In genomic region chr5:95390812-95391492, GRCh38 we compare ENCODE assay signal across 19 cellular contexts. TPM values are rescaled to one million over a fixed set of nuclear protein-coding genes. Genes with fewer than 3 reads are reported as not detected.
DNase-seq lines count a peak whose midpoint lies in the region; ATAC-seq and TF ChIP-seq lines count a peak whose summit lies in the region.
"Had no signal": no experiment of that assay in that cellular context is flagged by ENCODE, and none has a peak within 500 bp of the region (broad histone marks: within the 10 kb centered on the region; RNA-seq: fewer than 3 reads in every experiment).

FAM81B (plus strand) TSS chr5:95391366; CDS start chr5:95391390, 24 bp downstream.

- H3K36me3 ChIP-seq in GM23338 (ENCODE audit: insufficient read depth), result no peaks in the 10 kb centered on the region
- no peaks in the 10 kb centered on the region for H3K36me3 ChIP-seq in SJCRH30
- no peaks in the 10 kb centered on the region for H3K36me3 ChIP-seq in PC-3 (ENCODE audit: low read depth, low read length)
- no peaks in the 10 kb centered on the region for H3K36me3 ChIP-seq in psoas muscle (ENCODE audit: insufficient read depth in 1 of 2, low read depth in 1 of 2)
- H3K36me3 ChIP-seq: MG63, suprapubic skin had no signal

- intact Hi-C loops in PC-3 (cut with micrococcal nuclease), result no loop called here
- intact Hi-C loops in psoas muscle (cut with DNase I), result no loop called here

- peaks cover 5% of the 10 kb centered on the region for H3K27me3 Mint-ChIP-seq in GM23338 (ENCODE audit: insufficient read depth, low read depth, poor library complexity)

- H3K9me3 ChIP-seq in SJCRH30 (replicated peaks) (0 out of 2 replicates have a peak, but pooled peaks cover 3% of the 10 kb centered on the region), PC-3 (ENCODE audit: low read length) (no peaks in the 10 kb centered on the region), psoas muscle (no peaks in the 10 kb centered on the region)
- H3K9me3 ChIP-seq: suprapubic skin had no signal

- H3K9me2 ChIP-seq in GM23338 (ENCODE audit: insufficient read depth), result no peaks in the 10 kb centered on the region
- H3K9me2 ChIP-seq in PC-3 (replicated peaks; ENCODE audit: low read length), result no peaks in the 10 kb centered on the region

- H3K9ac ChIP-seq in PC-3 (ENCODE audit: low read length), result no peak within 1 kb of the TSS

- CTCF ChIA-PET in PC-3 (lab: Charles Lee), result no interaction called here

- H3K27me3 ChIP-seq in GM23338 (ENCODE audit: insufficient read depth) (no peaks in the 10 kb centered on the region), SJCRH30 (no peaks in the 10 kb centered on the region), foreskin keratinocyte (no peaks in the 10 kb centered on the region), PC-3 (ENCODE audit: low read length) (no peaks in the 10 kb centered on the region), psoas muscle (ENCODE audit: insufficient read depth in 3 of 3, low read length in 2 of 3) (peaks cover 0 to 4% (median 0%) of the 10 kb centered on the region in 3 donors)
- H3K27me3 ChIP-seq: suprapubic skin had no signal

- H2AFZ ChIP-seq in GM23338, result no peak within 1 kb of the TSS
- no peak within 1 kb of the TSS for H2AFZ ChIP-seq in PC-3 (ENCODE audit: low read length)

- H4K20me1 ChIP-seq in GM23338 (replicated peaks; ENCODE audit: insufficient read depth) (no peaks in the 10 kb centered on the region), PC-3 (ENCODE audit: low read length) (no peaks in the 10 kb centered on the region)

- peak within 1 kb of the TSS; percentile 99 for H3K27ac Mint-ChIP-seq in GM23338

- 28 to 50% (median 37%) methylated on average over 2 of the region's 2 CpGs for WGBS in psoas muscle, 3 donors

- H3K4me2 ChIP-seq in GM23338, result no peak within 1 kb of the TSS
- no peak within 1 kb of the TSS for H3K4me2 ChIP-seq in PC-3 (ENCODE audit: low read length)

- no TSS peak for BruUV-seq in PC-3 (replicated peaks; lab: Mats Ljungman, UMichigan)

- no peak within 1 kb of the TSS for H3K4me3 ChIP-seq in GM23338
- no peak within 1 kb of the TSS for H3K4me3 ChIP-seq in SJCRH30
- H3K4me3 ChIP-seq in skeletal muscle cell (ENCODE audit: low read depth, low read length), result no peak within 1 kb of the TSS
- no peak within 1 kb of the TSS for H3K4me3 ChIP-seq in PC-3 (ENCODE audit: low read length)
- H3K4me3 ChIP-seq in psoas muscle, result no peak within 1 kb of the TSS
- H3K4me3 ChIP-seq: coronary artery, MG63, suprapubic skin had no signal

- H3K4me1 ChIP-seq in GM23338 (ENCODE audit: insufficient read depth), result peaks cover 5% of the 10 kb centered on the region; the same call in 1 of the 2 replicates
- peaks cover 10% of the 10 kb centered on the region for H3K4me1 ChIP-seq in SJCRH30
- no peaks in the 10 kb centered on the region for H3K4me1 ChIP-seq in foreskin keratinocyte
- H3K4me1 ChIP-seq in PC-3 (ENCODE audit: insufficient read depth, low read length), result no peaks in the 10 kb centered on the region; the same call in 1 of the 2 replicates
- H3K4me1 ChIP-seq in psoas muscle, result no peaks in the 10 kb centered on the region

- H3K27ac ChIP-seq in GM23338 (ENCODE audit: low read depth), result no peak within 1 kb of the TSS
- H3K27ac ChIP-seq in SJCRH30, result peak within 1 kb of the TSS; percentile 54
- H3K27ac ChIP-seq in foreskin keratinocyte, result no peak within 1 kb of the TSS
- no peak within 1 kb of the TSS for H3K27ac ChIP-seq in PC-3 (ENCODE audit: low read length)
- no peak within 1 kb of the TSS for H3K27ac ChIP-seq in psoas muscle
- H3K27ac ChIP-seq: coronary artery, epithelial cell of prostate, suprapubic skin had no signal

- H3K9me3 Mint-ChIP-seq in GM23338, result peaks cover 21% of the 10 kb centered on the region; the same call in 2 of the 3 replicates

- POLR2A ChIA-PET in PC-3 (lab: Charles Lee; ENCODE audit: unreplicated experiment), result interaction anchor here (0.6 kb wide), 1 partner anchor 43 kb away, joined by 5 read pairs; no protein-coding TSS in a partner anchor

- no peak within 1 kb of the TSS for H3K4me3 Mint-ChIP-seq in GM23338

- H3K36me3 Mint-ChIP-seq in GM23338 (ENCODE audit: low read depth), result peaks cover 17% of the 10 kb centered on the region; the same call in 2 of the 3 replicates

- H3F3A ChIP-seq in GM23338 (replicated peaks; ENCODE audit: low read depth) (no peaks in the 10 kb centered on the region), PC-3 (ENCODE audit: low read length, unreplicated experiment) (no peaks in the 10 kb centered on the region)

- H3K4me1 Mint-ChIP-seq in GM23338, result peaks cover 21% of the 10 kb centered on the region; the same call in 2 of the 3 replicates

- H3K79me2 ChIP-seq in GM23338 (replicated peaks; ENCODE audit: insufficient read depth) (no peaks in the 10 kb centered on the region), PC-3 (ENCODE audit: low read length) (no peaks in the 10 kb centered on the region)

- DNase-seq in GM23338 (ENCODE audit: low spot score) (no peak), SJCRH30 (peak; percentile 44 to 69), iris pigment epithelial cell (ENCODE audit: low read depth) (peak; percentile 80), skeletal muscle cell (ENCODE audit: low read depth) (peak; percentile 17), foreskin keratinocyte (no peak), PC-3 (no peak), psoas muscle (no peak)
- DNase-seq: activated CD4-positive, CD25-positive, alpha-beta regulatory T cell; activated gamma-delta T cell; aorta; C1 segment of cervical spinal cord; MG63; NCI-H2029 treated with DMSO at 0.1 percent for 48 hours; NCI-H69; posterior cingulate gyrus had no signal

- no peak for TF ChIP-seq CTCF in GM23338 (conservative IDR thresholded peaks at IDR 0.05; ENCODE audit: low read depth in 2 of 2)
- no peak for TF ChIP-seq CTCF in foreskin keratinocyte (conservative IDR thresholded peaks at IDR 0.05)
- TF ChIP-seq CTCF in PC-3 (conservative IDR thresholded peaks at IDR 0.05; ENCODE audit: low read depth, low read length), result no peak
- TF ChIP-seq CTCF in psoas muscle (IDR thresholded peaks at IDR 0.05), result no peak

- ATAC-seq in GM23338 (no peak), foreskin keratinocyte (no peak), PC-3 (no peak), psoas muscle (no peak)

TF ChIP-seq in GM23338, 12 proteins besides CTCF, POLR2A, EP300 and RAD21:
- TF ChIP-seq JUNB (IDR thresholded peaks at IDR 0.05; ENCODE audit: unreplicated experiment), result no peak
- TF ChIP-seq ZNF331 (CRISPR knock-in tag; IDR thresholded peaks at IDR 0.05; ENCODE audit: low read depth), result no peak
- TF ChIP-seq CREB1 (CRISPR knock-in tag; IDR thresholded peaks at IDR 0.05; ENCODE audit: low read depth), result no peak
- no peak for TF ChIP-seq POLR2AphosphoS5 (IDR thresholded peaks at IDR 0.05; ENCODE audit: low read depth)

RNA-seq across cellular contexts. Expression of gene FAM81B, which starts in this region (rescaled TPM):
- not detected in 2 replicates for total RNA-seq in GM23338 (2014; rRNA removed; shearing (Covaris generic))
- polyA plus RNA-seq in GM23338 (2016; fragmentation: Nextera tagmentation; extraction: Ambion mirVana), result 0.40 TPM in 1 of 2 replicates, not detected in the other
- total RNA-seq in SJCRH30 (2014; rRNA removed; shearing (Covaris generic)), result not detected in 2 replicates
- total RNA-seq in foreskin keratinocyte, result not detected in 2 replicates
- not detected in 2 replicates for polyA plus RNA-seq in foreskin keratinocyte
- total RNA-seq in PC-3 (2014; rRNA removed), result not detected in 2 replicates
- not detected for total RNA-seq in psoas muscle
- not detected for polyA plus RNA-seq in psoas muscle
- total RNA-seq: activated CD8-positive, alpha-beta memory T cell treated with anti-CD3 and anti-CD28 coated beads for 36 hours; aorta; suprapubic skin had no signal
- polyA plus RNA-seq: aorta had no signal

Comparison
In these comparisons a context has a peak if more than half of its experiments do, and no peak if none do; other contexts are left out.
1. Peak in DNase-seq and H3K27ac ChIP-seq in SJCRH30; RNA of the gene not detected or under 1 TPM.
2. DNase-seq: peak in iris pigment epithelial cell (single experiment) and skeletal muscle cell (single experiment); none in GM23338 (single experiment), foreskin keratinocyte (0 of 2), PC-3 (single experiment) and psoas muscle (0 of 2).